Comparison of ENCODE assay signal across 30 cellular contexts in the genomic region with DNA sequence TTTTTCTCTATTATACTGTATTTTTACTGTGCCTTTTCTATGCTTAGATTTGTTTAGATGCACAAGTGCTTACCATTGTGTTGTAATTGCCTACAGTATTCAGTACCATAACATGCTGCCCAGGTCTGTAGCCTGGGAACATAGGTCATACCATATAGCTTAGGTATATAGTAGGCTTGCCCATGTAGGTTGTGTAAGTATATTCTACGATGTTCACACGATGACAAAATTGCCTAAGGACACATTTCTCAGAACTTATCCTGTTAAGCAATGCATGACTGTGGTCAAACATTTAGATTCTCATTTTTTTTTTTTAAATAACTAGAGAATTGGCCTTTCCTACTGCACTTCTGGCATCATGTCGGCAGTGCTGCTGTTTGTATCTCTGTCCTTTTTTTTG.
A peak's percentile ranks its signal among the peaks of the same experiment; 100 is the strongest.
DNase-seq lines count a peak whose midpoint lies in the region; TF ChIP-seq lines count a peak whose summit lies in the region.
"Had no signal": no experiment of that assay in that cellular context is flagged by ENCODE, and none has a peak within 500 bp of the region (broad histone marks: within the 10 kb centered on the region; RNA-seq: fewer than 3 reads in every experiment).

No MANE protein-coding gene starts in this region.

- H3K4me1 ChIP-seq in trophoblast cell (ENCODE audit: control insufficient read depth in 1 of 2, insufficient read depth in 2 of 2, low read length in 2 of 2): no peaks in the 10 kb centered on the region
- H3K4me1 ChIP-seq: esophagus muscularis mucosa, left ventricle myocardium inferior, parathyroid adenoma, Peyer's patch, upper lobe of right lung had no signal

- H3K27ac Mint-ChIP-seq in mesothelial cell of epicardium: no peak overlapping the region
- H3K27ac Mint-ChIP-seq: activated naive CD4-positive, alpha-beta T cell treated with anti-CD3 and anti-CD28 coated beads, Interleukin-2, amount 50 U/mL, for 72 hours; CD4-positive, CD25-positive, alpha-beta regulatory T cell; immature natural killer cell; stimulated activated naive B cell treated with anti-CD40 and anti-IgM and Interleukin-4, amounts not matched to agents 10 μg/mL and 1 μg/mL and 100 μg/mL, for 72 hours had no signal

- no peak for TF ChIP-seq CTCF in mesothelial cell of epicardium (IDR thresholded peaks at IDR 0.05; ENCODE audit: unreplicated experiment)

- no peaks in the 10 kb centered on the region for H3K79me1 ChIP-seq in trophoblast cell (ENCODE audit: low read length)

- H3K18ac ChIP-seq in trophoblast cell (ENCODE audit: low read length): no peak overlapping the region

- no peak overlapping the region for H4K12ac ChIP-seq in trophoblast cell (ENCODE audit: low read depth, low read length)

- H3K27me3 ChIP-seq in trophoblast cell (ENCODE audit: insufficient read depth, low read length): no peaks in the 10 kb centered on the region
- H3K27me3 ChIP-seq: esophagus muscularis mucosa, Peyer's patch, upper lobe of right lung had no signal

- H2BK120ac ChIP-seq in trophoblast cell (ENCODE audit: insufficient read depth, low read length, poor library complexity): no peak overlapping the region

- H3K14ac ChIP-seq in trophoblast cell (ENCODE audit: low read length): no peak overlapping the region

- H3K4me2 ChIP-seq in trophoblast cell (ENCODE audit: low read length): no peak overlapping the region
- H3K4me2 ChIP-seq: KMS-11 had no signal

- H2AK5ac ChIP-seq in trophoblast cell (ENCODE audit: low read length): no peak overlapping the region

- no peak overlapping the region for H2AFZ ChIP-seq in trophoblast cell (ENCODE audit: insufficient read depth, low read length, poor library complexity)
- H2AFZ ChIP-seq: parathyroid adenoma had no signal

- H3K27ac ChIP-seq in epithelial cell of prostate (no peak overlapping the region), trophoblast cell (ENCODE audit: low read depth, low read length) (no peak overlapping the region)
- H3K27ac ChIP-seq: 22Rv1, esophagus muscularis mucosa, KMS-11, left ventricle myocardium inferior, parathyroid adenoma, upper lobe of right lung had no signal

- H3K27me3 Mint-ChIP-seq in mesothelial cell of epicardium (ENCODE audit: low read depth): no peaks in the 10 kb centered on the region
- H3K27me3 Mint-ChIP-seq: CD4-positive, CD25-positive, alpha-beta regulatory T cell had no signal

- H3K4me1 Mint-ChIP-seq in mesothelial cell of epicardium: peaks cover 19% of the 10 kb centered on the region
- H3K4me1 Mint-ChIP-seq: stimulated activated naive B cell treated with anti-CD40 and anti-IgM and Interleukin-4, amounts not matched to agents 10 μg/mL and 1 μg/mL and 100 μg/mL, for 72 hours had no signal

- no peaks in the 10 kb centered on the region for H3K9me3 Mint-ChIP-seq in mesothelial cell of epicardium
- H3K9me3 Mint-ChIP-seq: immature natural killer cell had no signal

- peak; percentile 41 for DNase-seq in DMS153 (lab: John Stamatoyannopoulos, UW)
- DNase-seq in DMS153 treated with DMSO at 0.1 percent for 48 hours (lab: John Stamatoyannopoulos, UW; ENCODE audit: unreplicated experiment): no peak
- DNase-seq in OCI-M1 (lab: John Stamatoyannopoulos, UW): peak; percentile 8
- DNase-seq in epithelial cell of prostate (ENCODE audit: low read depth, low spot score): peak; percentile 57
- peak; percentile 66 to 95 for DNase-seq in trophoblast cell
- no peak for DNase-seq in SIG-M5 treated with dmso at 0.1 percent for 504 hours (lab: John Stamatoyannopoulos, UW; ENCODE audit: unreplicated experiment)
- no peak for DNase-seq in mesothelial cell of epicardium (ENCODE audit: low spot score in 2 of 2, unreplicated experiment in 2 of 2)
- no peak for DNase-seq in kidney glomerular epithelial cell (lab: John Stamatoyannopoulos, UW)
- DNase-seq: activated CD4-positive, alpha-beta T cell treated with anti-CD3 and anti-CD28 coated beads, Interleukin-2, amount 50 U/mL, for 4 hours; activated CD4-positive, CD25-positive, alpha-beta regulatory T cell; aorta; CD4-positive, CD25-positive, alpha-beta regulatory T cell; cortex of kidney; hippocampal formation; immature natural killer cell; left ventricle myocardium inferior; midbrain; NCI-H1092; NCI-H1694 treated with DMSO at 0.1 percent for 48 hours; NCI-H524; Peyer's patch; right cardiac atrium; stimulated activated CD4-positive, alpha-beta T cell treated with anti-CD3 and anti-CD28 coated beads, Interleukin-4, amount 100 ng/mL, for 4 hours; stimulated activated naive B cell treated with anti-CD40 and anti-IgM and Interleukin-4, amounts not matched to agents 10 μg/mL and 1 μg/mL and 100 μg/mL, for 72 hours; upper lobe of right lung had no signal

- H3K9ac ChIP-seq in trophoblast cell (ENCODE audit: low read length): no peak overlapping the region
- H3K9ac ChIP-seq: KMS-11, parathyroid adenoma had no signal

- no peaks in the 10 kb centered on the region for H3K36me3 ChIP-seq in trophoblast cell (ENCODE audit: control insufficient read depth in 1 of 2, insufficient read depth in 2 of 2, low read length in 2 of 2)
- H3K36me3 ChIP-seq: esophagus muscularis mucosa, left ventricle myocardium inferior, Peyer's patch, upper lobe of right lung had no signal

- no peak overlapping the region for H4K8ac ChIP-seq in trophoblast cell (ENCODE audit: low read depth, low read length)

- H2BK12ac ChIP-seq in trophoblast cell (ENCODE audit: low read length): no peak overlapping the region

- H3K23ac ChIP-seq in trophoblast cell (ENCODE audit: low read length): no peak overlapping the region

- no CpG with 5 or more reads among the region's 3 CpGs for WGBS in trophoblast cell (ENCODE audit: extremely low coverage, insufficient coverage, insufficient read length)

- H2BK5ac ChIP-seq in trophoblast cell (ENCODE audit: low read depth, low read length, poor library complexity): no peak overlapping the region

- H3K4me3 Mint-ChIP-seq in mesothelial cell of epicardium: no peak overlapping the region
- H3K4me3 Mint-ChIP-seq: stimulated activated naive B cell treated with anti-CD40 and anti-IgM and Interleukin-4, amounts not matched to agents 10 μg/mL and 1 μg/mL and 100 μg/mL, for 72 hours had no signal

- H3K9me3 ChIP-seq in trophoblast cell (ENCODE audit: insufficient read depth, low read depth, low read length): no peaks in the 10 kb centered on the region
- H3K9me3 ChIP-seq: esophagus muscularis mucosa, left ventricle myocardium inferior, Peyer's patch, upper lobe of right lung had no signal

- no peak overlapping the region for H3K4ac ChIP-seq in trophoblast cell (ENCODE audit: low read depth, low read length)

- H3K4me3 ChIP-seq in trophoblast cell (ENCODE audit: low read depth, low read length): no peak overlapping the region
- H3K4me3 ChIP-seq: esophagus muscularis mucosa, left ventricle myocardium inferior, Peyer's patch, upper lobe of right lung had no signal

- H3K36me3 Mint-ChIP-seq in mesothelial cell of epicardium: no peaks in the 10 kb centered on the region
- H3K36me3 Mint-ChIP-seq: CD4-positive, CD25-positive, alpha-beta regulatory T cell; stimulated activated naive B cell treated with anti-CD40 and anti-IgM and Interleukin-4, amounts not matched to agents 10 μg/mL and 1 μg/mL and 100 μg/mL, for 72 hours had no signal

- no peaks in the 10 kb centered on the region for H3K79me2 ChIP-seq in trophoblast cell (ENCODE audit: control insufficient read depth, insufficient read depth, low read length, poor library complexity)
- H3K79me2 ChIP-seq: parathyroid adenoma had no signal

- H4K91ac ChIP-seq in trophoblast cell (ENCODE audit: low read depth, low read length): no peak overlapping the region

Comparison
In these comparisons a context has a peak if more than half of its experiments do, and no peak if none do; other contexts are left out.
1. DNase-seq: peak in DMS153 (single experiment), OCI-M1 (single experiment), epithelial cell of prostate (single experiment) and trophoblast cell (2 of 2); none in DMS153 treated with DMSO at 0.1 percent for 48 hours (single experiment), SIG-M5 treated with dmso at 0.1 percent for 504 hours (single experiment), mesothelial cell of epicardium (0 of 2) and kidney glomerular epithelial cell (single experiment).